In the genomic region with DNA sequence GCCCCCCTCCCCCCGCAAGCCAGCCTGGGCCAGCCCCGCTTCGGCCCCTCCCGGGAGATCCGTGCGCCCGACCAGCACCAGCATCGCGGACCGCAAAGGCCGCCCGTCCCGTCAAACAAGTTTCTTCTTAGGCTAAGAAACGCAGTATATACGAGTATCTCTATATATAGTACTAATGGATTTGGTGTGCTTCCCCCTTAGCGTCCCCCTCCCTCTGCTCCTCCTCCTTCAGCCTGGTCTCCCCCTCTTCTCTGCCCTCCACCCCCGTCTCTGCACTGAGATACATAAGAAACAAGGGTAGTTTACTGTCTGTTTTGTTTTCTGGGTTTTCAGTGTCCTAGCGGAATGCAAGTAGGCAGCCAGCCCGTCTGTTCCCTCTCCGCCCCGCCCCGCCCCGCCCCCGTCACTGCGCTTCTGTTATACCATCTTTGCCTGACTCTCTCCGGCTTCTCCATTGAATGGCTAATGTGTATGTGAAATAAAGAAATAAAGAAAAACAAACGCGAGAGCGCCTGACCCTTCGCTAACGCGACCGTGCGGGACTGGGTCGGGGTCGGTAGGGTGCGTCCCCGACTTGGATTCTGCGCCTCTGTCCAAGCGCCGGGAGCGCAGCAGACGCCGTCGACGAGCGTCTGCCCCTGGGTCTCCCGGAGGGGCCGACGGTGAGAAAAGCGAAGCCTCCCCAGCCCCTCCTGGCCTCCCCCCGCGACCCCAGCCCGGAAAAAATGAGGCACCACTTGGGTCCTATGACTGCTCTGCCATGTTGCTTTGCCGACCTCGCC, we compare ENCODE assay signal across 3 cellular contexts.
A peak's percentile ranks its signal among the peaks of the same experiment; 100 is the strongest.
TF ChIP-seq lines count a peak whose summit lies in the region.

No MANE protein-coding gene starts in this region.

TF ChIP-seq in GM23338, 12 proteins besides CTCF, POLR2A, EP300 and RAD21:
- TF ChIP-seq EZH2 (IDR thresholded peaks at IDR 0.05; ENCODE audit: low read depth, unreplicated experiment): peak; percentile 79
- TF ChIP-seq NANOG (IDR thresholded peaks at IDR 0.05; ENCODE audit: borderline replicate concordance): no peak
- TF ChIP-seq CREB1 (CRISPR knock-in tag; IDR thresholded peaks at IDR 0.05; ENCODE audit: low read depth): no peak
- TF ChIP-seq, protein P1, sequence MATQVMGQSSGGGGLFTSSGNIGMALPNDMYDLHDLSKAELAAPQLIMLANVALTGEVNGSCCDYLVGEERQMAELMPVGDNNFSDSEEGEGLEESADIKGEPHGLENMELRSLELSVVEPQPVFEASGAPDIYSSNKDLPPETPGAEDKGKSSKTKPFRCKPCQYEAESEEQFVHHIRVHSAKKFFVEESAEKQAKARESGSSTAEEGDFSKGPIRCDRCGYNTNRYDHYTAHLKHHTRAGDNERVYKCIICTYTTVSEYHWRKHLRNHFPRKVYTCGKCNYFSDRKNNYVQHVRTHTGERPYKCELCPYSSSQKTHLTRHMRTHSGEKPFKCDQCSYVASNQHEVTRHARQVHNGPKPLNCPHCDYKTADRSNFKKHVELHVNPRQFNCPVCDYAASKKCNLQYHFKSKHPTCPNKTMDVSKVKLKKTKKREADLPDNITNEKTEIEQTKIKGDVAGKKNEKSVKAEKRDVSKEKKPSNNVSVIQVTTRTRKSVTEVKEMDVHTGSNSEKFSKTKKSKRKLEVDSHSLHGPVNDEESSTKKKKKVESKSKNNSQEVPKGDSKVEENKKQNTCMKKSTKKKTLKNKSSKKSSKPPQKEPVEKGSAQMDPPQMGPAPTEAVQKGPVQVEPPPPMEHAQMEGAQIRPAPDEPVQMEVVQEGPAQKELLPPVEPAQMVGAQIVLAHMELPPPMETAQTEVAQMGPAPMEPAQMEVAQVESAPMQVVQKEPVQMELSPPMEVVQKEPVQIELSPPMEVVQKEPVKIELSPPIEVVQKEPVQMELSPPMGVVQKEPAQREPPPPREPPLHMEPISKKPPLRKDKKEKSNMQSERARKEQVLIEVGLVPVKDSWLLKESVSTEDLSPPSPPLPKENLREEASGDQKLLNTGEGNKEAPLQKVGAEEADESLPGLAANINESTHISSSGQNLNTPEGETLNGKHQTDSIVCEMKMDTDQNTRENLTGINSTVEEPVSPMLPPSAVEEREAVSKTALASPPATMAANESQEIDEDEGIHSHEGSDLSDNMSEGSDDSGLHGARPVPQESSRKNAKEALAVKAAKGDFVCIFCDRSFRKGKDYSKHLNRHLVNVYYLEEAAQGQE (IDR thresholded peaks at IDR 0.05; ENCODE audit: unreplicated experiment): no peak

TF ChIP-seq in endothelial cell of umbilical vein, 7 proteins besides CTCF, POLR2A, EP300 and RAD21:
- TF ChIP-seq EZH2 (IDR thresholded peaks at IDR 0.05; ENCODE audit: borderline replicate concordance, low read depth, low read length, severe bottlenecking) (no peak), MYC (IDR thresholded peaks at IDR 0.05; ENCODE audit: low read depth, low read length) (no peak), POLR2AphosphoS5 (IDR thresholded peaks at IDR 0.05; ENCODE audit: insufficient read depth, low read depth, low read length) (no peak), JUN (IDR thresholded peaks at IDR 0.05; ENCODE audit: borderline replicate concordance, insufficient read depth, insufficient read length, low read depth) (no peak), FOS (IDR thresholded peaks at IDR 0.05; ENCODE audit: borderline replicate concordance, insufficient read depth, low read length) (no peak), GATA2 (IDR thresholded peaks at IDR 0.05; ENCODE audit: insufficient read depth, insufficient read length, low read depth, low read length) (no peak)
- TF ChIP-seq, protein P2, sequence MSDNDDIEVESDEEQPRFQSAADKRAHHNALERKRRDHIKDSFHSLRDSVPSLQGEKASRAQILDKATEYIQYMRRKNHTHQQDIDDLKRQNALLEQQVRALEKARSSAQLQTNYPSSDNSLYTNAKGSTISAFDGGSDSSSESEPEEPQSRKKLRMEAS (IDR thresholded peaks at IDR 0.05; ENCODE audit: insufficient read depth, insufficient read length): no peak

TF ChIP-seq in neural cell, 6 proteins besides CTCF, POLR2A, EP300 and RAD21:
- TF ChIP-seq EZH2 (IDR thresholded peaks at IDR 0.05; ENCODE audit: borderline replicate concordance, insufficient read depth, low read length, poor library complexity, severe bottlenecking) (peak; percentile 88), POLR2AphosphoS5 (IDR thresholded peaks at IDR 0.05) (peak; percentile 11), TAF1 (IDR thresholded peaks at IDR 0.05; ENCODE audit: low read depth) (no peak)
- TF ChIP-seq, protein P1 (IDR thresholded peaks at IDR 0.05; ENCODE audit: borderline replicate concordance): no peak
